In genomic region chrX:140090800-140091275, GRCh38 we compare ENCODE assay signal across 9 cellular contexts.
A peak's percentile ranks its signal among the peaks of the same experiment; 100 is the strongest.
DNase-seq lines count a peak whose midpoint lies in the region; ATAC-seq and TF ChIP-seq lines count a peak whose summit lies in the region.
"Had no signal": no experiment of that assay in that cellular context is flagged by ENCODE, and none has a peak within 500 bp of the region (broad histone marks: within the 10 kb centered on the region; RNA-seq: fewer than 3 reads in every experiment).

No MANE protein-coding gene starts in this region.

- DNase-seq in CD14-positive monocyte (ENCODE audit: low spot score) = no peak
- DNase-seq in chondrocyte (ENCODE audit: low spot score) = no peak
- DNase-seq in neural crest cell (ENCODE audit: low read depth, low spot score) = peak; percentile 18
- DNase-seq in AG08395 (ENCODE audit: low spot score) = no peak
- no peak for DNase-seq in NCI-H1417 (lab: John Stamatoyannopoulos, UW)
- DNase-seq in posterior vena cava (ENCODE audit: low spot score) = no peak
- no peak for DNase-seq in GDM1 (lab: John Stamatoyannopoulos, UW)
- DNase-seq: activated naive CD4-positive, alpha-beta T cell had no signal

- intact Hi-C loops in CD14-positive monocyte (cut with micrococcal nuclease) = no loop called here
- intact Hi-C loops in posterior vena cava (cut with DNase I) = no loop called here

- peak overlapping the region; percentile 53 to 79 for H3K4me3 Mint-ChIP-seq in CD14-positive monocyte
- H3K4me3 Mint-ChIP-seq in chondrocyte (ENCODE audit: unreplicated experiment) = peak overlapping the region; percentile 40
- H3K4me3 Mint-ChIP-seq in neural crest cell = peak overlapping the region; percentile 70

- H3K27me3 Mint-ChIP-seq in CD14-positive monocyte (ENCODE audit: low read depth in 3 of 3) (peaks cover 44 to 64% (median 51%) of the 10 kb centered on the region in 3 donors), chondrocyte (ENCODE audit: low read depth) (peaks cover 23% of the 10 kb centered on the region), neural crest cell (ENCODE audit: low read depth) (peaks cover 26% of the 10 kb centered on the region)

- H3K36me3 Mint-ChIP-seq in CD14-positive monocyte = no peaks in the 10 kb centered on the region
- H3K36me3 Mint-ChIP-seq in chondrocyte (ENCODE audit: low read depth) = no peaks in the 10 kb centered on the region
- no peaks in the 10 kb centered on the region for H3K36me3 Mint-ChIP-seq in neural crest cell (ENCODE audit: low read depth)

- peak; percentile 28 for ATAC-seq in HG02588 (IDR thresholded peaks at IDR 0.05; ENCODE audit: unreplicated experiment)

- H3K9me3 Mint-ChIP-seq in CD14-positive monocyte (peaks cover 0 to 16% (median 9%) of the 10 kb centered on the region in 7 donors), chondrocyte (ENCODE audit: low read depth) (no peaks in the 10 kb centered on the region), neural crest cell (no peaks in the 10 kb centered on the region)

- peak overlapping the region in 1 of 7 donors; percentile 35 for H3K27ac Mint-ChIP-seq in CD14-positive monocyte
- no peak overlapping the region for H3K27ac Mint-ChIP-seq in chondrocyte (ENCODE audit: unreplicated experiment)
- peak overlapping the region; percentile 22 for H3K27ac Mint-ChIP-seq in neural crest cell (ENCODE audit: unreplicated experiment)

- H3K4me1 Mint-ChIP-seq in CD14-positive monocyte = peaks cover 10% of the 10 kb centered on the region
- H3K4me1 Mint-ChIP-seq in chondrocyte (ENCODE audit: low read depth) = no peaks in the 10 kb centered on the region
- peaks cover 54% of the 10 kb centered on the region for H3K4me1 Mint-ChIP-seq in neural crest cell

- TF ChIP-seq CTCF in CD14-positive monocyte (IDR thresholded peaks at IDR 0.05) (no peak), chondrocyte (IDR thresholded peaks at IDR 0.05) (no peak), neural crest cell (conservative IDR thresholded peaks at IDR 0.05) (no peak)
